In genomic region chr1:231404318-231404717, GRCh38 we compare ENCODE assay signal across 3 cellular contexts.
TF ChIP-seq lines count a peak whose summit lies in the region.

No MANE protein-coding gene starts in this region.

TF ChIP-seq in A549, 52 proteins besides CTCF, POLR2A, EP300 and RAD21:
- TF ChIP-seq POLR2AphosphoS2 (conservative IDR thresholded peaks at IDR 0.05; ENCODE audit: low read length), result no peak

TF ChIP-seq in HEK293, 187 proteins besides CTCF, POLR2A, EP300 and RAD21:
- TF ChIP-seq ZNF701 (tag by site-specific recombination; IDR thresholded peaks at IDR 0.05) (no peak), SP2 (tag by site-specific recombination; IDR thresholded peaks at IDR 0.05) (no peak), ZNF221 (tag by site-specific recombination; IDR thresholded peaks at IDR 0.05; ENCODE audit: borderline replicate concordance) (no peak), PRDM6 (tag by site-specific recombination; IDR thresholded peaks at IDR 0.05) (no peak), OSR2 (tag by site-specific recombination; IDR thresholded peaks at IDR 0.05) (no peak), IKZF3 (tag by site-specific recombination; IDR thresholded peaks at IDR 0.05) (no peak), ZNF600 (tag by site-specific recombination; IDR thresholded peaks at IDR 0.05) (no peak), ZFP37 (tag by site-specific recombination; IDR thresholded peaks at IDR 0.05) (0 out of 2 replicates have a peak, but pooled peaks have one; percentile 24), ZNF664 (tag by site-specific recombination; IDR thresholded peaks at IDR 0.05) (0 out of 2 replicates have a peak, but pooled peaks have one; percentile 26), HOXD13 (CRISPR knock-in tag; IDR thresholded peaks at IDR 0.05; ENCODE audit: borderline replicate concordance) (no peak), ATF2 (tag by site-specific recombination; IDR thresholded peaks at IDR 0.05; ENCODE audit: low read depth) (no peak), ZNF449 (tag by site-specific recombination; IDR thresholded peaks at IDR 0.05) (no peak), ZNF555 (tag by site-specific recombination; conservative IDR thresholded peaks at IDR 0.05) (no peak), ZNF239 (tag by site-specific recombination; IDR thresholded peaks at IDR 0.05) (no peak)

TF ChIP-seq in K562, 482 proteins besides CTCF, POLR2A, EP300 and RAD21:
- no peak for TF ChIP-seq ESRRA (IDR thresholded peaks at IDR 0.05; ENCODE audit: borderline replicate concordance, low read depth)
- peak; percentile 78 for TF ChIP-seq ZNF121 (CRISPR knock-in tag; conservative IDR thresholded peaks at IDR 0.05)
